ENCODE assay signal across 8 cellular contexts in the genomic region with DNA sequence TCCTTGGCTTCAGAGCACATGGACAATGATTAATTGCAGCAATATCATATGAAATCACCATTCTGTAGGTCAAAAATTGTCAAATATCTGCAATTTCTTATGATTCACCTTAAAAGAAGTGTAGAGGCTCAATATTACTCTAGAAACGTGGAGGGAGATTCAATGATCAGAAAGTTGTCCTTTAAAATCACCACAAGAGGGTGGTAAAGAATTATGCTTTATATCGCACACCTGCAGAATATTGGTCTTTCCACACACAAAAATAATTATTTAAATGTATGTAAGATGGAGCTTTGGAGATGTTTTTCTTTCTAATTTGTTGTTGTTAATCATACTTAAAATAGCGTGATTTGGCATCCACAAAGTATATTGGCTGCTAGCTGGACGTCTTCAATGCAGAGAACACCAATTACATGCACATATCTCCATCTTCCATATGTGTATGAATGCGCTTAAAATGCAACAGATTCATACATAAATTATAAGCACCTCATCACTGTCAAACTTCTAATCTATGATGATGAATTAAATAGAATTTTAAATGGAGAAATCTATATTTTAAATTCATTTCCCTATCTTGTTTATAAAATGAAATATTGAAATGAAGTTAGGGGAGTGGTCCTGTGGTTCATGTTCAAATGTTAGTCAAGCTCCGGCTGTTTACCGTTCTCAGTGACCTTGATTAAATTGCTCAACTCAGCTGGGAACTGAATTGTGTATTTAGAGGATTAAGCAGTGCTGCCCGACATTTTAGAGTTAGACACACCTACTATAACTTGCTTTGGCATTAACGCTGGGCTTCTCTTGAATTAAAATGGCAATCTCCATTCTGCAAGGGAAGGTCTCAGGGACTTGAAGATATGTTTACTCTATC.
DNase-seq lines count a peak whose midpoint lies in the region; ATAC-seq, FAIRE-seq and TF ChIP-seq lines count a peak whose summit lies in the region.
"Not testable (repeated sequence)": the region's sequence is repeated elsewhere in the genome, so short reads cannot be mapped to it uniquely, and the experiment has no call there.

No MANE protein-coding gene starts in this region.

- not testable (repeated sequence) for H3K9me2 ChIP-seq in DOHH2 (replicated peaks; ENCODE audit: control insufficient read depth, low read length)

- FAIRE-seq in TTC549 (lab: Jason Lieb, UNC), result peak; percentile 85
- not testable (repeated sequence) for FAIRE-seq in urothelium cell line (lab: Jason Lieb, UNC)

- not testable (repeated sequence) for H3K27me3 ChIP-seq in DOHH2 (ENCODE audit: control insufficient read depth, low read length); esophagus squamous epithelium

- not testable (repeated sequence) for H3K4me2 ChIP-seq in DOHH2 (ENCODE audit: low read length)

- H3K27me3 Mint-ChIP-seq in memory B cell, result peaks cover 12% of the 10 kb centered on the region

- peak; percentile 28 for TF ChIP-seq CTCF in DOHH2 (IDR thresholded peaks at IDR 0.05; ENCODE audit: low read depth, low read length, poor library complexity, severe bottlenecking)
- peak in 5 of 6 experiments; percentile 34 to 61 (median 35) for TF ChIP-seq CTCF in esophagus squamous epithelium (IDR thresholded peaks at IDR 0.05)

- 26 to 40% methylated on average over 9 of the region's 9 CpGs for WGBS in esophagus squamous epithelium, 2 donors

- not testable (repeated sequence) for H3K79me2 ChIP-seq in DOHH2 (ENCODE audit: control insufficient read depth, low read length)

- intact Hi-C loops in esophagus squamous epithelium (cut with DNase I), result not testable (repeated sequence)

- H3K36me3 Mint-ChIP-seq in memory B cell, result not testable (repeated sequence)

- H4K20me1 ChIP-seq in DOHH2 (ENCODE audit: control insufficient read depth, insufficient read depth, low read depth, low read length), result not testable (repeated sequence)

- in situ Hi-C loops in KBM-7 (cut with MboI; ENCODE audit: low pct_unique_long_range_greater_than_20kb, low sequenced_read_pairs), result not testable (repeated sequence)

- not testable (repeated sequence) for H3K4me3 Mint-ChIP-seq in memory B cell

- not testable (repeated sequence) for TF ChIP-seq POLR2A in esophagus squamous epithelium (IDR thresholded peaks at IDR 0.05)

- H3K36me3 ChIP-seq in DOHH2 (ENCODE audit: control insufficient read depth, low read length); esophagus squamous epithelium: not testable (repeated sequence)

- not testable (repeated sequence) for H3K4me1 Mint-ChIP-seq in memory B cell

- H3K9me3 Mint-ChIP-seq in memory B cell, result not testable (repeated sequence)

- H3K27ac Mint-ChIP-seq in memory B cell, result not testable (repeated sequence)

- H3F3A ChIP-seq in DOHH2 (ENCODE audit: control insufficient read depth, insufficient read depth), result not testable (repeated sequence)

- H3K4me3 ChIP-seq in DOHH2 (ENCODE audit: low read length); esophagus squamous epithelium: not testable (repeated sequence)

- not testable (repeated sequence) for H3K4me1 ChIP-seq in DOHH2 (ENCODE audit: control insufficient read depth, low read length); esophagus squamous epithelium

- ATAC-seq in GM21529 (IDR thresholded peaks at IDR 0.05; ENCODE audit: unreplicated experiment) (peak; percentile 73), memory B cell (ENCODE audit: low read depth) (peak; percentile 53)

- DNase-seq in KBM-7 (peak; percentile 36), NCI-H345 (lab: John Stamatoyannopoulos, UW) (peak; percentile 65), memory B cell (ENCODE audit: low spot score in 2 of 2) (peak in 1 of 2 donors; percentile 25), urothelium cell line (ENCODE audit: low spot score) (peak; percentile 3)
- DNase-seq in esophagus squamous epithelium (lab: John Stamatoyannopoulos, UW), result not testable (repeated sequence)

- H3K9me3 ChIP-seq in DOHH2 (ENCODE audit: control insufficient read depth, insufficient read depth, low read length); esophagus squamous epithelium: not testable (repeated sequence)

- H3K27ac ChIP-seq in DOHH2 (ENCODE audit: low read depth, low read length); esophagus squamous epithelium: not testable (repeated sequence)
